In the genomic region with DNA sequence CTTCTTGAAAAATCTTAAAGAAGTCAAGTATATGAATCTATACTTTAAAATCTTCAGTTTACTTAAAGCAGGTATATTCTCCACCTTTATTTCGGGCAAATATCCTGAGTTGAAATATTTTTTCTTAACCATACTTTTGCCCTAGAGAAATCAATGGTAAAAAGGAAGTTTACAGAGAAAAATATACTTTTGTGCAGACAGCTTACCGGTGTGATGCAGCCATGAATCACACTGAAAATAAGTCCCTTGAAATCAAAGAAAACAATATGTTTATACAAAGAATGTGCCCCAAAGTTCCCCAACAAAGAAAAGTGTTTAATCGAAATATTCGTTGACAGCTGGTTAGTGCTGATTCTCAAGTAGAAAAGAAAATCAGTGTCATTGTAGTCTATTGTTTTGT, we compare ENCODE assay signal across 2 cellular contexts.
TF ChIP-seq lines count a peak whose summit lies in the region.

No MANE protein-coding gene starts in this region.

TF ChIP-seq in SK-N-SH, 30 proteins besides CTCF, POLR2A, EP300 and RAD21 (continued from another document):
- TF ChIP-seq, protein P1, sequence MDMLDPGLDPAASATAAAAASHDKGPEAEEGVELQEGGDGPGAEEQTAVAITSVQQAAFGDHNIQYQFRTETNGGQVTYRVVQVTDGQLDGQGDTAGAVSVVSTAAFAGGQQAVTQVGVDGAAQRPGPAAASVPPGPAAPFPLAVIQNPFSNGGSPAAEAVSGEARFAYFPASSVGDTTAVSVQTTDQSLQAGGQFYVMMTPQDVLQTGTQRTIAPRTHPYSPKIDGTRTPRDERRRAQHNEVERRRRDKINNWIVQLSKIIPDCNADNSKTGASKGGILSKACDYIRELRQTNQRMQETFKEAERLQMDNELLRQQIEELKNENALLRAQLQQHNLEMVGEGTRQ (IDR thresholded peaks at IDR 0.05; ENCODE audit: borderline replicate concordance, low read depth, low read length), result no peak

TF ChIP-seq in SK-N-SH treated with all-trans-retinoic acid at 6 μM for 48 hours, 23 proteins besides CTCF, POLR2A, EP300 and RAD21 (continued from another document):
- no peak for TF ChIP-seq ZFP30 (CRISPR knock-in tag; IDR thresholded peaks at IDR 0.05)
- TF ChIP-seq, protein P2, sequence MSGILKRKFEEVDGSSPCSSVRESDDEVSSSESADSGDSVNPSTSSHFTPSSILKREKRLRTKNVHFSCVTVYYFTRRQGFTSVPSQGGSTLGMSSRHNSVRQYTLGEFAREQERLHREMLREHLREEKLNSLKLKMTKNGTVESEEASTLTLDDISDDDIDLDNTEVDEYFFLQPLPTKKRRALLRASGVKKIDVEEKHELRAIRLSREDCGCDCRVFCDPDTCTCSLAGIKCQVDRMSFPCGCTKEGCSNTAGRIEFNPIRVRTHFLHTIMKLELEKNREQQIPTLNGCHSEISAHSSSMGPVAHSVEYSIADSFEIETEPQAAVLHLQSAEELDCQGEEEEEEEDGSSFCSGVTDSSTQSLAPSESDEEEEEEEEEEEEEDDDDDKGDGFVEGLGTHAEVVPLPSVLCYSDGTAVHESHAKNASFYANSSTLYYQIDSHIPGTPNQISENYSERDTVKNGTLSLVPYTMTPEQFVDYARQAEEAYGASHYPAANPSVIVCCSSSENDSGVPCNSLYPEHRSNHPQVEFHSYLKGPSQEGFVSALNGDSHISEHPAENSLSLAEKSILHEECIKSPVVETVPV (CRISPR knock-in tag; IDR thresholded peaks at IDR 0.05), result no peak
- no peak for TF ChIP-seq GLIS3 (CRISPR knock-in tag; IDR thresholded peaks at IDR 0.05)
- no peak for TF ChIP-seq ZNF565 (CRISPR knock-in tag; conservative IDR thresholded peaks at IDR 0.05; ENCODE audit: low read depth)
- TF ChIP-seq ESRRG (CRISPR knock-in tag; IDR thresholded peaks at IDR 0.05), result no peak
- TF ChIP-seq ZNF70 (CRISPR knock-in tag; IDR thresholded peaks at IDR 0.05), result no peak
- TF ChIP-seq CSDC2 (CRISPR knock-in tag; IDR thresholded peaks at IDR 0.05), result no peak
- TF ChIP-seq PPARA (CRISPR knock-in tag; IDR thresholded peaks at IDR 0.05; ENCODE audit: borderline replicate concordance), result no peak
